29 cellular contexts compared by ENCODE assay signal in genomic region chr5:8394965-8395364, GRCh38.
DNase-seq lines count a peak whose midpoint lies in the region; ATAC-seq, FAIRE-seq and TF ChIP-seq lines count a peak whose summit lies in the region.
"Had no signal": no experiment of that assay in that cellular context is flagged by ENCODE, and none has a peak within 500 bp of the region (broad histone marks: within the 10 kb centered on the region; RNA-seq: fewer than 3 reads in every experiment).

No MANE protein-coding gene starts in this region.

- peaks cover under 1 to 2% of the 10 kb centered on the region in 2 donors for H3K4me1 Mint-ChIP-seq in stimulated activated naive B cell treated with anti-CD40 and anti-IgM and Interleukin-4, amounts not matched to agents 10 μg/mL and 1 μg/mL and 100 μg/mL, for 72 hours
- H3K4me1 Mint-ChIP-seq: activated CD4-positive, alpha-beta T cell treated with anti-CD3 and anti-CD28 coated beads for 36 hours; nephron progenitor cell had no signal

- no peak for FAIRE-seq in D721Med (lab: Jason Lieb, UNC)
- FAIRE-seq: bronchial epithelial cell, GM19239 had no signal

- no peaks in the 10 kb centered on the region for H3K36me3 ChIP-seq in PC-3 (ENCODE audit: low read depth, low read length)
- H3K36me3 ChIP-seq in hepatocyte (replicated peaks; ENCODE audit: insufficient read depth, low read depth) = no peaks in the 10 kb centered on the region
- H3K36me3 ChIP-seq: Peyer's patch, tibial nerve had no signal

- H3K9me2 ChIP-seq in PC-3 (replicated peaks; ENCODE audit: low read length) (no peaks in the 10 kb centered on the region), hepatocyte (replicated peaks; ENCODE audit: insufficient read depth) (no peaks in the 10 kb centered on the region)

- peaks cover 15% of the 10 kb centered on the region for H3K4me1 ChIP-seq in PC-3 (ENCODE audit: insufficient read depth, low read length)
- no peaks in the 10 kb centered on the region for H3K4me1 ChIP-seq in hepatocyte (ENCODE audit: insufficient read depth)
- H3K4me1 ChIP-seq: parathyroid adenoma, Peyer's patch, tibial nerve had no signal

- peak; percentile 56; the same call in 1 of the 2 replicates for ATAC-seq in PC-3
- no peak for ATAC-seq in stimulated activated naive B cell treated with anti-CD40 and anti-IgM and Interleukin-4, amounts not matched to agents 10 μg/mL and 1 μg/mL and 100 μg/mL, for 72 hours (replicated peaks)
- ATAC-seq: activated CD4-positive, alpha-beta T cell treated with anti-CD3 and anti-CD28 coated beads for 36 hours; activated CD8-positive, alpha-beta T cell treated with anti-CD3 and anti-CD28 coated beads, Interleukin-2, amount 10 ng/mL, durations not matched to agents 7 days and 5 days; activated naive CD4-positive, alpha-beta T cell treated with anti-CD3 and anti-CD28 coated beads, Interleukin-2, amount 50 U/mL, for 72 hours; right cardiac atrium had no signal

- H3K9me3 ChIP-seq in PC-3 (ENCODE audit: low read length) = no peaks in the 10 kb centered on the region
- H3K9me3 ChIP-seq in hepatocyte (ENCODE audit: low read depth) = no peaks in the 10 kb centered on the region
- H3K9me3 ChIP-seq: Peyer's patch, tibial nerve had no signal

- no peak overlapping the region for H3K27ac Mint-ChIP-seq in stimulated activated naive B cell treated with anti-CD40 and anti-IgM and Interleukin-4, amounts not matched to agents 10 μg/mL and 1 μg/mL and 100 μg/mL, for 72 hours
- H3K27ac Mint-ChIP-seq: activated CD4-positive, alpha-beta T cell treated with anti-CD3 and anti-CD28 coated beads for 36 hours; activated CD8-positive, alpha-beta T cell treated with anti-CD3 and anti-CD28 coated beads, Interleukin-2, amount 10 ng/mL, durations not matched to agents 7 days and 5 days; activated naive CD4-positive, alpha-beta T cell treated with anti-CD3 and anti-CD28 coated beads, Interleukin-2, amount 50 U/mL, for 72 hours; CD4-positive, alpha-beta T cell; nephron progenitor cell; T-helper 1 cell treated with Interleukin-12 subunit alpha and Interleukin-12 subunit beta and Interleukin-4 antibody, amounts not matched to agents 30 μg/mL and 1 μg/mL, for 36 hours had no signal

- H3K4me2 ChIP-seq in PC-3 (ENCODE audit: low read length) = no peak overlapping the region
- H3K4me2 ChIP-seq in hepatocyte = no peak overlapping the region

- TF ChIP-seq CTCF in D721Med (IDR thresholded peaks at IDR 0.05; ENCODE audit: insufficient read depth, missing control alignments) = peak; percentile 5
- TF ChIP-seq CTCF in PC-3 (conservative IDR thresholded peaks at IDR 0.05; ENCODE audit: low read depth, low read length) = peak; percentile 78
- TF ChIP-seq CTCF in hepatocyte (IDR thresholded peaks at IDR 0.05; ENCODE audit: poor library complexity) = peak; percentile 14

- DNase-seq in DMS53 (lab: John Stamatoyannopoulos, UW) (peak; percentile 33), DMS53 treated with DMSO at 0.1 percent for 48 hours (lab: John Stamatoyannopoulos, UW; ENCODE audit: unreplicated experiment) (no peak), D721Med (ENCODE audit: insufficient read length, low spot score) (no peak), PC-3 (peak; percentile 71), hepatocyte (ENCODE audit: low spot score) (no peak), NCI-H1105 treated with DMSO at 0.1 percent for 48 hours (lab: John Stamatoyannopoulos, UW) (no peak)
- no peak for DNase-seq in stimulated activated naive B cell treated with anti-CD40 and anti-IgM and Interleukin-4, amounts not matched to agents 10 μg/mL and 1 μg/mL and 100 μg/mL, for 72 hours
- DNase-seq in stimulated activated CD4-positive, alpha-beta T cell treated with anti-CD3 and anti-CD28 coated beads, Interleukin-2, amount 100 ng/mL, for 48 hours = no peak
- DNase-seq: activated CD4-positive, alpha-beta T cell treated with anti-CD3 and anti-CD28 coated beads for 36 hours; activated CD8-positive, alpha-beta T cell treated with anti-CD3 and anti-CD28 coated beads, Interleukin-2, amount 10 ng/mL, durations not matched to agents 7 days and 5 days; activated T-cell treated with anti-CD3 and anti-CD28 coated beads for 4 hours; CD4-positive, alpha-beta T cell; DMS153; effector CD4-positive, alpha-beta T cell; kidney glomerular epithelial cell; NCI-H1092; NCI-H1930; NCI-H2227 treated with DMSO at 0.1 percent for 48 hours; nephron progenitor cell; Peyer's patch; right cardiac atrium; stimulated activated CD4-positive, alpha-beta T cell treated with anti-CD3 and anti-CD28 coated beads, Interleukin-2, amount 100 ng/mL, for 24 hours had no signal

- no peaks in the 10 kb centered on the region for H3F3A ChIP-seq in PC-3 (ENCODE audit: low read length, unreplicated experiment)

- no peak overlapping the region for H3K9ac ChIP-seq in PC-3 (ENCODE audit: low read length)
- H3K9ac ChIP-seq: parathyroid adenoma had no signal

- 58% methylated on average over 5 of the region's 5 CpGs for WGBS in hepatocyte (ENCODE audit: low lambda C conversion rate, missing lambda C conversion rate)

- no peaks in the 10 kb centered on the region for H3K79me2 ChIP-seq in PC-3 (ENCODE audit: low read length)
- H3K79me2 ChIP-seq in hepatocyte = no peaks in the 10 kb centered on the region
- H3K79me2 ChIP-seq: parathyroid adenoma had no signal

- H3K27me3 ChIP-seq in PC-3 (ENCODE audit: low read length) = no peaks in the 10 kb centered on the region
- H3K27me3 ChIP-seq in hepatocyte = no peaks in the 10 kb centered on the region
- H3K27me3 ChIP-seq: Peyer's patch, tibial nerve had no signal

- H3K9me3 Mint-ChIP-seq in stimulated activated naive B cell treated with anti-CD40 and anti-IgM and Interleukin-4, amounts not matched to agents 10 μg/mL and 1 μg/mL and 100 μg/mL, for 72 hours = peaks cover 0 to 4% of the 10 kb centered on the region in 2 donors
- H3K9me3 Mint-ChIP-seq: CD4-positive, alpha-beta T cell; nephron progenitor cell; T-helper 1 cell treated with Interleukin-12 subunit alpha and Interleukin-12 subunit beta and Interleukin-4 antibody, amounts not matched to agents 30 μg/mL and 1 μg/mL, for 36 hours had no signal

- CTCF ChIA-PET in PC-3 (lab: Charles Lee) = no interaction called here

- H3K27me3 Mint-ChIP-seq in stimulated activated naive B cell treated with anti-CD40 and anti-IgM and Interleukin-4, amounts not matched to agents 10 μg/mL and 1 μg/mL and 100 μg/mL, for 72 hours = no peaks in the 10 kb centered on the region
- H3K27me3 Mint-ChIP-seq: activated CD4-positive, alpha-beta T cell treated with anti-CD3 and anti-CD28 coated beads for 36 hours; CD4-positive, alpha-beta T cell had no signal

- H3K27ac ChIP-seq in PC-3 (ENCODE audit: low read length) (no peak overlapping the region), hepatocyte (no peak overlapping the region)
- H3K27ac ChIP-seq: parathyroid adenoma, Peyer's patch, tibial nerve had no signal

- H3K36me3 Mint-ChIP-seq in stimulated activated naive B cell treated with anti-CD40 and anti-IgM and Interleukin-4, amounts not matched to agents 10 μg/mL and 1 μg/mL and 100 μg/mL, for 72 hours = peaks cover 0 to 3% of the 10 kb centered on the region in 2 donors
- H3K36me3 Mint-ChIP-seq: activated naive CD4-positive, alpha-beta T cell treated with anti-CD3 and anti-CD28 coated beads, Interleukin-2, amount 50 U/mL, for 72 hours had no signal

- no peak overlapping the region for H3K4me3 Mint-ChIP-seq in stimulated activated naive B cell treated with anti-CD40 and anti-IgM and Interleukin-4, amounts not matched to agents 10 μg/mL and 1 μg/mL and 100 μg/mL, for 72 hours
- H3K4me3 Mint-ChIP-seq: activated CD4-positive, alpha-beta T cell treated with anti-CD3 and anti-CD28 coated beads for 36 hours; activated CD8-positive, alpha-beta T cell treated with anti-CD3 and anti-CD28 coated beads, Interleukin-2, amount 10 ng/mL, durations not matched to agents 7 days and 5 days; CD4-positive, alpha-beta T cell; nephron progenitor cell; T-helper 1 cell treated with Interleukin-12 subunit alpha and Interleukin-12 subunit beta and Interleukin-4 antibody, amounts not matched to agents 30 μg/mL and 1 μg/mL, for 36 hours had no signal

- H3K4me3 ChIP-seq in PC-3 (ENCODE audit: low read length) = no peak overlapping the region
- no peak overlapping the region for H3K4me3 ChIP-seq in hepatocyte
- H3K4me3 ChIP-seq: lung, Peyer's patch, tibial nerve had no signal

- no TSS peak for BruUV-seq in PC-3 (replicated peaks; lab: Mats Ljungman, UMichigan)

- POLR2A ChIA-PET in PC-3 (lab: Charles Lee; ENCODE audit: unreplicated experiment) = no interaction called here

- H4K20me1 ChIP-seq in PC-3 (ENCODE audit: low read length) = no peaks in the 10 kb centered on the region
- no peaks in the 10 kb centered on the region for H4K20me1 ChIP-seq in hepatocyte (ENCODE audit: insufficient read depth, poor library complexity, severe bottlenecking)

- intact Hi-C loops in PC-3 (cut with micrococcal nuclease) = loop anchor here (1.0 to 2.0 kb wide), 2 partner anchors 54 to 148 kb away; no protein-coding TSS in a partner anchor

- H2AFZ ChIP-seq in PC-3 (ENCODE audit: low read length) (no peak overlapping the region), hepatocyte (no peak overlapping the region)
- H2AFZ ChIP-seq: parathyroid adenoma had no signal

Comparison
In these comparisons a context has a peak if more than half of its experiments do, and no peak if none do; other contexts are left out.
1. DNase-seq: peak in DMS53 (single experiment) and PC-3 (single experiment); none in DMS53 treated with DMSO at 0.1 percent for 48 hours (single experiment), D721Med (single experiment), hepatocyte (single experiment), NCI-H1105 treated with DMSO at 0.1 percent for 48 hours (single experiment), stimulated activated naive B cell treated with anti-CD40 and anti-IgM and Interleukin-4, amounts not matched to agents 10 μg/mL and 1 μg/mL and 100 μg/mL, for 72 hours (single experiment) and stimulated activated CD4-positive, alpha-beta T cell treated with anti-CD3 and anti-CD28 coated beads, Interleukin-2, amount 100 ng/mL, for 48 hours (0 of 2).
2. CTCF ChIP-seq: peak in every context shown above with its lines; median percentile 78 in PC-3; 14 in hepatocyte; 5 in D721Med.